Comparison of ENCODE assay signal across 10 cellular contexts in the genomic region with DNA sequence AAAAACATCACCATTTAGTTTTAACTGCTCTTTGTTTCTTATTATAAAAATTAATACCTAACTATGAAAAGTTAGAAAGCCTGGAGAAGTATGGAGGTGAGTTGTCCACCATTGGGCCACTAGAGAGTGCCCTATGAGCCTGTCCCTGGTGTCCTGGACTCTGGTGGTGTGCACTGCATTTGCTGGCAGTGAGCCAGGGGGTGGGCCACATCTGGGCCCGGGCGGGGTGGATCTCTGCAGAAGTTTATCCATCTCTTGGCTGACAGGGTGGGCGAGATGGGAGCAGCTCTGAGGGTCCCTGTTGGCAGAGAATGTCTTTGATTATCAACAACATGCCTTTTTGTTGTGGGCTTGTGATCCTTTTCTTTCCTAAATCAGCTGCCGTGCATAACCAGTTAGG. TPM values are rescaled to one million over a fixed set of nuclear protein-coding genes. Genes with fewer than 3 reads are reported as not detected.
DNase-seq lines count a peak whose midpoint lies in the region; ATAC-seq and TF ChIP-seq lines count a peak whose summit lies in the region.
"Had no signal": no experiment of that assay in that cellular context is flagged by ENCODE, and none has a peak within 500 bp of the region (broad histone marks: within the 10 kb centered on the region; RNA-seq: fewer than 3 reads in every experiment).

No MANE protein-coding gene starts in this region.

- peak overlapping the region; percentile 68 for H3K4me2 ChIP-seq in Karpas-422 (ENCODE audit: low read depth, low read length, poor library complexity, severe bottlenecking)

- H3K9me3 ChIP-seq in Karpas-422 (ENCODE audit: low read length) (no peaks in the 10 kb centered on the region), ovary (no peaks in the 10 kb centered on the region)

- H3K36me3 Mint-ChIP-seq in central memory CD8-positive, alpha-beta T cell (ENCODE audit: insufficient read depth): peaks cover 19% of the 10 kb centered on the region

- H3K27me3 Mint-ChIP-seq in central memory CD8-positive, alpha-beta T cell: no peaks in the 10 kb centered on the region

- H3K4me1 ChIP-seq in Karpas-422 (ENCODE audit: low read length): peaks cover 85% of the 10 kb centered on the region
- peaks cover 44% of the 10 kb centered on the region for H3K4me1 ChIP-seq in ovary (ENCODE audit: insufficient read depth)

- no peak overlapping the region for H2AFZ ChIP-seq in Karpas-422 (ENCODE audit: low read length)

- H3K9ac ChIP-seq in Karpas-422 (ENCODE audit: low read length): peak overlapping the region; percentile 43

- H3K36me3 ChIP-seq in Karpas-422 (ENCODE audit: insufficient read depth, low read length) (peaks cover 12% of the 10 kb centered on the region; the same call in 1 of the 2 replicates), ovary (no peaks in the 10 kb centered on the region)

- DNase-seq in Karpas-422 (peak; percentile 53), ovary (peak in 3 of 5 donors; percentile 10 to 51 (median 33)), hypothalamus (lab: John Stamatoyannopoulos, UW) (no peak), NCI-H1092 treated with DMSO at 0.1 percent for 48 hours (lab: John Stamatoyannopoulos, UW) (no peak)
- DNase-seq in central memory CD8-positive, alpha-beta T cell (ENCODE audit: low spot score in 2 of 2): no peak
- DNase-seq: stimulated activated naive CD4-positive, alpha-beta T cell treated with Interleukin-2 at 50 U/mL for 16 hours had no signal

- peak overlapping the region; percentile 64 for H3K27ac Mint-ChIP-seq in central memory CD8-positive, alpha-beta T cell (ENCODE audit: low read depth)

- ATAC-seq in central memory CD8-positive, alpha-beta T cell (replicated peaks; ENCODE audit: extremely low read depth, poor library complexity, severe bottlenecking): no peak
- ATAC-seq in GM21576 (IDR thresholded peaks at IDR 0.05; ENCODE audit: unreplicated experiment): no peak
- no peak for ATAC-seq in HG03460 (IDR thresholded peaks at IDR 0.05; ENCODE audit: unreplicated experiment)

- TF ChIP-seq EP300 in ovary (IDR thresholded peaks at IDR 0.05): no peak

- H3K4me1 Mint-ChIP-seq in central memory CD8-positive, alpha-beta T cell: peaks cover 97% of the 10 kb centered on the region

- no peak for TF ChIP-seq CTCF in ovary (IDR thresholded peaks at IDR 0.05)

- 24 to 30% (median 26%) methylated on average over 4 of the region's 4 CpGs for WGBS in ovary, 3 donors

- H3K27me3 ChIP-seq in Karpas-422 (ENCODE audit: low read length): no peaks in the 10 kb centered on the region
- H3K27me3 ChIP-seq in ovary: no peaks in the 10 kb centered on the region

- no peaks in the 10 kb centered on the region for H3K9me3 Mint-ChIP-seq in central memory CD8-positive, alpha-beta T cell

- intact Hi-C loops in ovary (cut with DNase I): loop anchor here in 1 of 4 donors (5.0 kb wide), 1 partner anchor 89 kb away; a partner anchor contains a TSS

- H3K79me2 ChIP-seq in Karpas-422 (ENCODE audit: low read length): peaks cover 97% of the 10 kb centered on the region

- H3K4me3 ChIP-seq in GM08714 (ENCODE audit: low read length) (peak overlapping the region; percentile 51; the same call in 1 of the 2 replicates), Karpas-422 (ENCODE audit: low read length) (peak overlapping the region; percentile 45), ovary (no peak overlapping the region)

- TF ChIP-seq POLR2A in ovary (IDR thresholded peaks at IDR 0.05): no peak

- H3K27ac ChIP-seq in Karpas-422 (ENCODE audit: low read length): peak overlapping the region; percentile 66
- H3K27ac ChIP-seq in ovary: peak overlapping the region in 1 of 2 donors; percentile 27
- H3K27ac ChIP-seq: epithelial cell of prostate had no signal

- H3K9me2 ChIP-seq in Karpas-422 (replicated peaks; ENCODE audit: insufficient read depth, low read length): no peaks in the 10 kb centered on the region

- peaks cover 40% of the 10 kb centered on the region for H4K20me1 ChIP-seq in Karpas-422 (ENCODE audit: insufficient read depth, low read depth, low read length)

- peak overlapping the region; percentile 38 for H3K4me3 Mint-ChIP-seq in central memory CD8-positive, alpha-beta T cell

RNA-seq across cellular contexts. Expression of a gene that starts 8.2 kb away (rescaled TPM):
- total RNA-seq in Karpas-422 (2014; rRNA removed; shearing (Covaris generic); ENCODE audit: low replicate concordance): 38.1 and 45.3 TPM in 2 replicates
- total RNA-seq in ovary: 10 to 100 TPM; 18.7 to 29.6 (median 27.2) TPM
- polyA plus RNA-seq in ovary: 10 to 100 TPM; 12.4 to 14.4 TPM

Comparison
In these comparisons a context has a peak if more than half of its experiments do, and no peak if none do; other contexts are left out.
1. DNase-seq: peak in Karpas-422 (single experiment) and ovary (3 of 5); none in central memory CD8-positive, alpha-beta T cell (0 of 2), hypothalamus (0 of 51) and NCI-H1092 treated with DMSO at 0.1 percent for 48 hours (single experiment).